1 cellular context compared by ENCODE assay signal in genomic region chr7:138226001-138226476, GRCh38.
TF ChIP-seq lines count a peak whose summit lies in the region.

No MANE protein-coding gene starts in this region.

TF ChIP-seq in SK-N-SH treated with all-trans-retinoic acid at 6 μM for 48 hours, 23 proteins besides CTCF, POLR2A, EP300 and RAD21 (continued from another document):
- peak; percentile 81 for TF ChIP-seq TSHZ2 (CRISPR knock-in tag; IDR thresholded peaks at IDR 0.05)
